ENCODE assay signal across 1 cellular context in the genomic region with DNA sequence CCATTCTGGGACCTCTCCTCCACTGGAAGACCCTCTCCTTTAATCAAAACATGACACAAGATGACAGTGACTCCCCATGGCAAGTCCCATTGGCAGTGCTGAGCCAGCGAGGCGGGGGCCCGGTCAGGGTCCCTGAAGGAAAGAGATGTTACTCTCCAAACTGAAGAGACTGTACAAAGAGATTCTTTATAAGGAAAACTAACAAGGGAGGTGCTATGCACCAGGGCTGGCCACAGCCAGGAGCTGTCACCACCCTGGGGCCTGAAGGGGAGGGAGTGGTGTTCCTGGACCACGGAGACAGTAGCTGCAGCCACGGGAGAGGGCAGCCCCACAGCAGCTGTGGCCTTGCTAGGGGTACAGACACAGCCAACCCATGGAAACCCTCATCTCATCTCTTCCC.
TF ChIP-seq lines count a peak whose summit lies in the region.

No MANE protein-coding gene starts in this region.

TF ChIP-seq in GM23338, 12 proteins besides CTCF, POLR2A, EP300 and RAD21 (continued from another document):
- TF ChIP-seq, protein P1, sequence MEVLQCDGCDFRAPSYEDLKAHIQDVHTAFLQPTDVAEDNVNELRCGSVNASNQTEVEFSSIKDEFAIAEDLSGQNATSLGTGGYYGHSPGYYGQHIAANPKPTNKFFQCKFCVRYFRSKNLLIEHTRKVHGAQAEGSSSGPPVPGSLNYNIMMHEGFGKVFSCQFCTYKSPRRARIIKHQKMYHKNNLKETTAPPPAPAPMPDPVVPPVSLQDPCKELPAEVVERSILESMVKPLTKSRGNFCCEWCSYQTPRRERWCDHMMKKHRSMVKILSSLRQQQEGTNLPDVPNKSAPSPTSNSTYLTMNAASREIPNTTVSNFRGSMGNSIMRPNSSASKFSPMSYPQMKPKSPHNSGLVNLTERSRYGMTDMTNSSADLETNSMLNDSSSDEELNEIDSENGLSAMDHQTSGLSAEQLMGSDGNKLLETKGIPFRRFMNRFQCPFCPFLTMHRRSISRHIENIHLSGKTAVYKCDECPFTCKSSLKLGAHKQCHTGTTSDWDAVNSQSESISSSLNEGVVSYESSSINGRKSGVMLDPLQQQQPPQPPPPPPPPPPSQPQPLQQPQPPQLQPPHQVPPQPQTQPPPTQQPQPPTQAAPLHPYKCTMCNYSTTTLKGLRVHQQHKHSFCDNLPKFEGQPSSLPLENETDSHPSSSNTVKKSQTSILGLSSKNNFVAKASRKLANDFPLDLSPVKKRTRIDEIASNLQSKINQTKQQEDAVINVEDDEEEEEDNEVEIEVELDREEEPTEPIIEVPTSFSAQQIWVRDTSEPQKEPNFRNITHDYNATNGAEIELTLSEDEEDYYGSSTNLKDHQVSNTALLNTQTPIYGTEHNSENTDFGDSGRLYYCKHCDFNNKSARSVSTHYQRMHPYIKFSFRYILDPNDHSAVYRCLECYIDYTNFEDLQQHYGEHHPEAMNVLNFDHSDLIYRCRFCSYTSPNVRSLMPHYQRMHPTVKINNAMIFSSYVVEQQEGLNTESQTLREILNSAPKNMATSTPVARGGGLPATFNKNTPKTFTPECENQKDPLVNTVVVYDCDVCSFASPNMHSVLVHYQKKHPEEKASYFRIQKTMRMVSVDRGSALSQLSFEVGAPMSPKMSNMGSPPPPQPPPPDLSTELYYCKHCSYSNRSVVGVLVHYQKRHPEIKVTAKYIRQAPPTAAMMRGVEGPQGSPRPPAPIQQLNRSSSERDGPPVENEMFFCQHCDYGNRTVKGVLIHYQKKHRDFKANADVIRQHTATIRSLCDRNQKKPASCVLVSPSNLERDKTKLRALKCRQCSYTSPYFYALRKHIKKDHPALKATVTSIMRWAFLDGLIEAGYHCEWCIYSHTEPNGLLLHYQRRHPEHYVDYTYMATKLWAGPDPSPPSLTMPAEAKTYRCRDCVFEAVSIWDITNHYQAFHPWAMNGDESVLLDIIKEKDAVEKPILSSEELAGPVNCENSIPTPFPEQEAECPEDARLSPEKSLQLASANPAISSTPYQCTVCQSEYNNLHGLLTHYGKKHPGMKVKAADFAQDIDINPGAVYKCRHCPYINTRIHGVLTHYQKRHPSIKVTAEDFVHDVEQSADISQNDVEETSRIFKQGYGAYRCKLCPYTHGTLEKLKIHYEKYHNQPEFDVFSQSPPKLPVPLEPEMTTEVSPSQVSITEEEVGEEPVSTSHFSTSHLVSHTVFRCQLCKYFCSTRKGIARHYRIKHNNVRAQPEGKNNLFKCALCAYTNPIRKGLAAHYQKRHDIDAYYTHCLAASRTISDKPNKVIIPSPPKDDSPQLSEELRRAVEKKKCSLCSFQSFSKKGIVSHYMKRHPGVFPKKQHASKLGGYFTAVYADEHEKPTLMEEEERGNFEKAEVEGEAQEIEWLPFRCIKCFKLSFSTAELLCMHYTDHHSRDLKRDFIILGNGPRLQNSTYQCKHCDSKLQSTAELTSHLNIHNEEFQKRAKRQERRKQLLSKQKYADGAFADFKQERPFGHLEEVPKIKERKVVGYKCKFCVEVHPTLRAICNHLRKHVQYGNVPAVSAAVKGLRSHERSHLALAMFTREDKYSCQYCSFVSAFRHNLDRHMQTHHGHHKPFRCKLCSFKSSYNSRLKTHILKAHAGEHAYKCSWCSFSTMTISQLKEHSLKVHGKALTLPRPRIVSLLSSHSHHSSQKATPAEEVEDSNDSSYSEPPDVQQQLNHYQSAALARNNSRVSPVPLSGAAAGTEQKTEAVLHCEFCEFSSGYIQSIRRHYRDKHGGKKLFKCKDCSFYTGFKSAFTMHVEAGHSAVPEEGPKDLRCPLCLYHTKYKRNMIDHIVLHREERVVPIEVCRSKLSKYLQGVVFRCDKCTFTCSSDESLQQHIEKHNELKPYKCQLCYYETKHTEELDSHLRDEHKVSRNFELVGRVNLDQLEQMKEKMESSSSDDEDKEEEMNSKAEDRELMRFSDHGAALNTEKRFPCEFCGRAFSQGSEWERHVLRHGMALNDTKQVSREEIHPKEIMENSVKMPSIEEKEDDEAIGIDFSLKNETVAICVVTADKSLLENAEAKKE (CRISPR knock-in tag; IDR thresholded peaks at IDR 0.05), result no peak
